In genomic region chr2:153595939-153596338, GRCh38 we compare ENCODE assay signal across 13 cellular contexts.
DNase-seq lines count a peak whose midpoint lies in the region.
"Had no signal": no experiment of that assay in that cellular context is flagged by ENCODE, and none has a peak within 500 bp of the region (broad histone marks: within the 10 kb centered on the region; RNA-seq: fewer than 3 reads in every experiment).

No MANE protein-coding gene starts in this region.

- peaks cover 3 to 14% (median 5%) of the 10 kb centered on the region in 5 donors for H3K9me3 Mint-ChIP-seq in CD8-positive, alpha-beta memory T cell
- H3K9me3 Mint-ChIP-seq in T-helper 2 cell treated with Interferon-gamma antibody and Interleukin-4, amounts not matched to agents 5 μg/mL and 100 μg/mL, for 36 hours = no peaks in the 10 kb centered on the region

- POLR2A ChIA-PET in CD8-positive, alpha-beta memory T cell (lab: Charles Lee) = no interaction called here

- H3K4me3 ChIP-seq in CD8-positive, alpha-beta memory T cell (ENCODE audit: low read length) = no peak overlapping the region
- H3K4me3 ChIP-seq: vagina had no signal

- no peak overlapping the region for H3K27ac Mint-ChIP-seq in CD8-positive, alpha-beta memory T cell
- H3K27ac Mint-ChIP-seq in T-helper 2 cell treated with Interferon-gamma antibody and Interleukin-4, amounts not matched to agents 5 μg/mL and 100 μg/mL, for 36 hours = no peak overlapping the region
- H3K27ac Mint-ChIP-seq: effector memory CD8-positive, alpha-beta T cell had no signal

- H3K9me3 ChIP-seq in CD8-positive, alpha-beta memory T cell (ENCODE audit: low read length) = no peaks in the 10 kb centered on the region
- H3K9me3 ChIP-seq: neutrophil, vagina had no signal

- no peak overlapping the region for H3K4me3 Mint-ChIP-seq in CD8-positive, alpha-beta memory T cell
- no peak overlapping the region for H3K4me3 Mint-ChIP-seq in T-helper 2 cell treated with Interferon-gamma antibody and Interleukin-4, amounts not matched to agents 5 μg/mL and 100 μg/mL, for 36 hours
- H3K4me3 Mint-ChIP-seq: effector memory CD8-positive, alpha-beta T cell had no signal

- in situ Hi-C loops in ACHN (cut with HindIII; ENCODE audit: low pct_ligation_motif_present, low pct_unique_long_range_greater_than_20kb, low sequenced_read_pairs) = no loop called here

- no peaks in the 10 kb centered on the region for H3K36me3 Mint-ChIP-seq in CD8-positive, alpha-beta memory T cell
- H3K36me3 Mint-ChIP-seq in T-helper 2 cell treated with Interferon-gamma antibody and Interleukin-4, amounts not matched to agents 5 μg/mL and 100 μg/mL, for 36 hours (ENCODE audit: low read depth) = no peaks in the 10 kb centered on the region

- no peaks in the 10 kb centered on the region for H3K4me1 Mint-ChIP-seq in CD8-positive, alpha-beta memory T cell
- no peaks in the 10 kb centered on the region for H3K4me1 Mint-ChIP-seq in T-helper 2 cell treated with Interferon-gamma antibody and Interleukin-4, amounts not matched to agents 5 μg/mL and 100 μg/mL, for 36 hours (ENCODE audit: low read depth)

- H3K36me3 ChIP-seq in CD8-positive, alpha-beta memory T cell (ENCODE audit: insufficient read depth, low read length) = no peaks in the 10 kb centered on the region
- H3K36me3 ChIP-seq: neutrophil, vagina, WERI-Rb-1 had no signal

- no peaks in the 10 kb centered on the region for H3K27me3 Mint-ChIP-seq in CD8-positive, alpha-beta memory T cell
- H3K27me3 Mint-ChIP-seq in T-helper 2 cell treated with Interferon-gamma antibody and Interleukin-4, amounts not matched to agents 5 μg/mL and 100 μg/mL, for 36 hours (ENCODE audit: low read depth) = no peaks in the 10 kb centered on the region
- H3K27me3 Mint-ChIP-seq: effector memory CD8-positive, alpha-beta T cell had no signal

- no peaks in the 10 kb centered on the region for H3K27me3 ChIP-seq in CD8-positive, alpha-beta memory T cell (ENCODE audit: insufficient read depth, low read length, poor library complexity, severe bottlenecking)
- H3K27me3 ChIP-seq: neutrophil, vagina had no signal

- CTCF ChIA-PET in CD8-positive, alpha-beta memory T cell (lab: Charles Lee) = no interaction called here

- H3K4me1 ChIP-seq in CD8-positive, alpha-beta memory T cell (ENCODE audit: insufficient read depth, low read length) = no peaks in the 10 kb centered on the region
- H3K4me1 ChIP-seq: vagina had no signal

- no peak overlapping the region for H3K27ac ChIP-seq in CD8-positive, alpha-beta memory T cell (ENCODE audit: low read depth, low read length)
- H3K27ac ChIP-seq: neutrophil, vagina, WERI-Rb-1 had no signal

- DNase-seq in ACHN (peak; percentile 18), M059J (ENCODE audit: low read depth) (peak; percentile 38), NCI-H524 treated with DMSO at 0.1 percent for 48 hours (lab: John Stamatoyannopoulos, UW) (peak; percentile 58), cerebellar cortex (ENCODE audit: low spot score) (peak; percentile 9), retina (no peak)
- no peak for DNase-seq in CD8-positive, alpha-beta memory T cell
- DNase-seq in T-helper 2 cell treated with Interferon-gamma antibody and Interleukin-4, amounts not matched to agents 5 μg/mL and 100 μg/mL, for 36 hours (ENCODE audit: low spot score) = no peak
- no peak for DNase-seq in stimulated activated CD4-positive, alpha-beta T cell treated with anti-CD3 and anti-CD28 coated beads, Interleukin-1b, Interleukin-23, amount 100 ng/mL, for 48 hours
- DNase-seq: DMS79 treated with DMSO at 0.1 percent for 48 hours; effector memory CD8-positive, alpha-beta T cell; WERI-Rb-1 had no signal

Comparison
In these comparisons a context has a peak if more than half of its experiments do, and no peak if none do; other contexts are left out.
1. DNase-seq: peak in ACHN (single experiment), M059J (single experiment), NCI-H524 treated with DMSO at 0.1 percent for 48 hours (single experiment) and cerebellar cortex (single experiment); none in CD8-positive, alpha-beta memory T cell (0 of 5), retina (single experiment), T-helper 2 cell treated with Interferon-gamma antibody and Interleukin-4, amounts not matched to agents 5 μg/mL and 100 μg/mL, for 36 hours (single experiment) and stimulated activated CD4-positive, alpha-beta T cell treated with anti-CD3 and anti-CD28 coated beads, Interleukin-1b, Interleukin-23, amount 100 ng/mL, for 48 hours (single experiment).